ENCODE assay signal across 16 cellular contexts in the genomic region with DNA sequence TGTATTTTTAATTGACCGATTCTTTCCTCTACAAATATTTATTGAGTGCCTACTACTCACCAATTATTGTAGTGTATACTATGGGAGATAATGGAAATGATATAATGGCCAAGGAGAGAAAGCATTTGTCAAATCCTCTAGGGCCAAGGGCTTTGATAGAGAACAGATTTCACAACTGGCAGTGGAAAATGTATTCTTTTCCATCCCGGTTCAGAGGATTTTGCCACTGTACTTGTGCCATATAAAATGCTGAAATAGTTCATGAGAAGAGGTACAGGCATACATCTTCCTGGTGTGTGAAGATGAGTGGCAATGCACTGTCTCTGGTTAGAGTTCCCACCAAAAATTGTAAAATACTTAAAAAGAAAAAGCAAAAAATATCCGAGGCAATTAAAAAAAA.
"Had no signal": no experiment of that assay in that cellular context is flagged by ENCODE, and none has a peak within 500 bp of the region (broad histone marks: within the 10 kb centered on the region; RNA-seq: fewer than 3 reads in every experiment).

No MANE protein-coding gene starts in this region.

- H2AFZ ChIP-seq: neural progenitor cell had no signal

- DNase-seq: activated CD4-positive, alpha-beta T cell treated with anti-CD3 and anti-CD28 coated beads, Interleukin-2, amount 50 U/mL, for 1 hour; activated CD4-positive, CD25-positive, alpha-beta regulatory T cell treated with anti-CD3 and anti-CD28 coated beads, Interleukin-2, amount 50 U/mL, for 72 hours; activated effector memory CD4-positive, alpha-beta T cell treated with anti-CD3 and anti-CD28 coated beads, Interleukin-2, amount 50 U/mL, for 16 hours; activated T-cell treated with anti-CD3 and anti-CD28 coated beads, Interleukin-2, amount 50 U/mL, for 72 hours; colonic mucosa; mesendoderm; naive thymus-derived CD4-positive, alpha-beta T cell; stimulated activated CD4-positive, alpha-beta T cell treated with anti-CD3 and anti-CD28 coated beads, Interleukin-2, amount 100 ng/mL, for 24 hours; stimulated activated naive CD8-positive, alpha-beta T cell treated with anti-CD3 and anti-CD28 coated beads, Interleukin-15, Interleukin-2, amounts not matched to agents 100 U/mL and 50 U/mL, for 24 hours had no signal

- H3K27me3 ChIP-seq: ascending aorta, colonic mucosa, gastroesophageal sphincter, neural progenitor cell, right atrium auricular region, tibial nerve had no signal

- H3K27ac ChIP-seq: ascending aorta, colonic mucosa, neural progenitor cell, prostate gland, right atrium auricular region, tibial nerve, VCaP had no signal

- H3K36me3 ChIP-seq: ascending aorta, colonic mucosa, gastroesophageal sphincter, neural progenitor cell, prostate gland, right atrium auricular region, tibial nerve had no signal

- H3K4me1 ChIP-seq: colonic mucosa, neural progenitor cell, prostate gland, right atrium auricular region had no signal

- H3K9me3 ChIP-seq: ascending aorta, colonic mucosa, gastroesophageal sphincter, prostate gland, right atrium auricular region, tibial nerve had no signal

- H3K4me2 ChIP-seq: neural progenitor cell had no signal

- H3K4me3 ChIP-seq: ascending aorta, colonic mucosa, gastroesophageal sphincter, neural progenitor cell, prostate gland, right atrium auricular region, tibial nerve had no signal

- H3K9ac ChIP-seq: neural progenitor cell had no signal
